In the genomic region with DNA sequence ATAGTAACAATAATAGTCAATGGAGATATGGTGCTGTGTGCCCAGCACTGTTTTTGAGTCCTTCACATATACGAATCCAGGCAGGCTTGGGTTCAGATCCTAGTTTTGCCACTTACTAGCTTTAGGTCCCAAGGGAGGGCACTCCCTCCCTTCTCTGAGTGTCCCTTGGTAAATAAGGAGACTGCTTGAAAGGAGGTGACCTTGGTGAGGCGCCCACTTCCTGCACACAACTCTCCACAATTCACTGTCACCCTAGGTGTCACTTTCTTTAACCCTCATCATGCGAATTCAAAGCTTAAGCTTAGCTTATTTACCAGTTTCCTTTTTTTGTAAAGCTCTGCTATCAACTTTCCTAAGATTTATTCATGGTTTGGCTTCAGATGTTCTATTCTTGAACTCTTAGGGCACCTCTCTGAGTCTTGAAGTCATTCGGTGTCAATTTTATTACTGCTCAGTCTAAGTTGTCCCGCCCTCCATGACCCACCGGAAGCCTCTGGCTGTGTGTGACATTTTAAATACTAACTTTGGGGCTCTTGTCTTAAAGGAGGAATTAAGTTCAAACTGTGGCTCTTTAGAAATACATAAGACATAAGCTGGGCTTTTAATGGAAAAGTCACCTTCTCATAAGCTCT, we compare ENCODE assay signal across 19 cellular contexts.
DNase-seq lines count a peak whose midpoint lies in the region; FAIRE-seq and TF ChIP-seq lines count a peak whose summit lies in the region.
"Had no signal": no experiment of that assay in that cellular context is flagged by ENCODE, and none has a peak within 500 bp of the region (broad histone marks: within the 10 kb centered on the region; RNA-seq: fewer than 3 reads in every experiment).

No MANE protein-coding gene starts in this region.

- DNase-seq in activated CD8-positive, alpha-beta memory T cell treated with anti-CD3 and anti-CD28 coated beads, Interleukin-2, amount 50 U/mL, for 48 hours, result peak; percentile 32
- no peak for DNase-seq in activated CD8-positive, alpha-beta memory T cell treated with anti-CD3 and anti-CD28 coated beads, Interleukin-2, amount 50 U/mL, for 4 hours
- DNase-seq in hepatocyte (ENCODE audit: low spot score) (no peak), mesenteric fat pad (ENCODE audit: low spot score) (peak; percentile 4), type B pancreatic cell (ENCODE audit: extremely low spot score, unreplicated experiment) (no peak), HTR-8/SVneo (ENCODE audit: insufficient read length, low spot score) (no peak), NCI-H1092 (lab: John Stamatoyannopoulos, UW) (no peak), foreskin melanocyte (no peak)
- DNase-seq: activated CD4-positive, alpha-beta T cell treated with anti-CD3 and anti-CD28 coated beads, Interleukin-2, amount 50 U/mL, for 4 hours; activated gamma-delta T cell; activated T-cell treated with anti-CD3 and anti-CD28 coated beads for 4 hours; AML-193; CD4-positive, alpha-beta T cell; NCI-H1417; small intestine; T-helper 1 cell had no signal

- H3K9me2 ChIP-seq in hepatocyte (replicated peaks; ENCODE audit: insufficient read depth), result no peaks in the 10 kb centered on the region

- H3K36me3 ChIP-seq in hepatocyte (replicated peaks; ENCODE audit: insufficient read depth, low read depth), result no peaks in the 10 kb centered on the region
- H3K36me3 ChIP-seq: tibial nerve had no signal

- no peaks in the 10 kb centered on the region for H3K27me3 ChIP-seq in hepatocyte
- H3K27me3 ChIP-seq: tibial nerve had no signal

- no peak for FAIRE-seq in HTR-8/SVneo (lab: Jason Lieb, UNC)
- FAIRE-seq: A549, small intestine had no signal

- H3K4me1 Mint-ChIP-seq in type B pancreatic cell (ENCODE audit: unreplicated experiment), result peaks cover 6% of the 10 kb centered on the region

- no peak overlapping the region for H3K4me3 ChIP-seq in hepatocyte
- H3K4me3 ChIP-seq: A549, tibial nerve had no signal

- H3K27ac Mint-ChIP-seq in type B pancreatic cell, result peak overlapping the region; percentile 17
- H3K27ac Mint-ChIP-seq: CD4-positive, alpha-beta T cell had no signal

- peak overlapping the region; percentile 24 for H3K4me2 ChIP-seq in hepatocyte
- H3K4me2 ChIP-seq: A549 had no signal

- H3K36me3 Mint-ChIP-seq in type B pancreatic cell, result no peaks in the 10 kb centered on the region

- no peaks in the 10 kb centered on the region for H3K9me3 ChIP-seq in hepatocyte (ENCODE audit: low read depth)

- no peak overlapping the region for H2AFZ ChIP-seq in hepatocyte

- H3K27ac ChIP-seq in hepatocyte, result peak overlapping the region; percentile 66
- H3K27ac ChIP-seq: A549, RWPE1, tibial nerve had no signal

- H3K27me3 Mint-ChIP-seq in type B pancreatic cell, result peaks cover 21% of the 10 kb centered on the region

- no peaks in the 10 kb centered on the region for H3K79me2 ChIP-seq in hepatocyte

- 66% methylated on average over 6 of the region's 6 CpGs for WGBS in hepatocyte (ENCODE audit: low lambda C conversion rate, missing lambda C conversion rate)

- TF ChIP-seq CTCF in hepatocyte (IDR thresholded peaks at IDR 0.05; ENCODE audit: poor library complexity) (no peak), type B pancreatic cell (conservative IDR thresholded peaks at IDR 0.05) (no peak)

- peaks cover 1% of the 10 kb centered on the region for H3K9me3 Mint-ChIP-seq in type B pancreatic cell

- H3K4me1 ChIP-seq in hepatocyte (ENCODE audit: insufficient read depth), result peaks cover 15% of the 10 kb centered on the region
- H3K4me1 ChIP-seq: A549 had no signal

- H4K20me1 ChIP-seq in hepatocyte (ENCODE audit: insufficient read depth, poor library complexity, severe bottlenecking), result no peaks in the 10 kb centered on the region

- H3K4me3 Mint-ChIP-seq in type B pancreatic cell, result no peak overlapping the region
- H3K4me3 Mint-ChIP-seq: CD4-positive, alpha-beta T cell had no signal

Comparison
In these comparisons a context has a peak if more than half of its experiments do, and no peak if none do; other contexts are left out.
1. DNase-seq: peak in activated CD8-positive, alpha-beta memory T cell treated with anti-CD3 and anti-CD28 coated beads, Interleukin-2, amount 50 U/mL, for 48 hours (single experiment) and mesenteric fat pad (single experiment); none in activated CD8-positive, alpha-beta memory T cell treated with anti-CD3 and anti-CD28 coated beads, Interleukin-2, amount 50 U/mL, for 4 hours (single experiment), hepatocyte (single experiment), type B pancreatic cell (single experiment), HTR-8/SVneo (single experiment), NCI-H1092 (single experiment) and foreskin melanocyte (single experiment).